ENCODE assay signal across 30 cellular contexts in genomic region chr20:62910217-62910766, GRCh38. TPM values are rescaled to one million over a fixed set of nuclear protein-coding genes. Genes with fewer than 3 reads are reported as not detected.
DNase-seq lines count a peak whose midpoint lies in the region; ATAC-seq, FAIRE-seq and TF ChIP-seq lines count a peak whose summit lies in the region.
"Had no signal": no experiment of that assay in that cellular context is flagged by ENCODE, and none has a peak within 500 bp of the region (broad histone marks: within the 10 kb centered on the region; RNA-seq: fewer than 3 reads in every experiment).

No MANE protein-coding gene starts in this region.

- H3K4me1 ChIP-seq in mesenchymal stem cell (ENCODE audit: control insufficient read depth, insufficient read depth, low read depth, low read length): peaks cover 10% of the 10 kb centered on the region

- TF ChIP-seq POLR2A in GM12891 (IDR thresholded peaks at IDR 0.05; ENCODE audit: low read depth, low read length): no peak

- no peak overlapping the region for H3K27ac ChIP-seq in mesenchymal stem cell (ENCODE audit: low read length, poor library complexity, severe bottlenecking)
- H3K27ac ChIP-seq: A549, gastrocnemius medialis, skin epidermis, transverse colon had no signal

- no peaks in the 10 kb centered on the region for H3K27me3 Mint-ChIP-seq in activated CD8-positive, alpha-beta memory T cell treated with anti-CD3 and anti-CD28 coated beads, Interleukin-2, amount 10 ng/mL, durations not matched to agents 7 days and 5 days
- no peaks in the 10 kb centered on the region for H3K27me3 Mint-ChIP-seq in WTC11 (ENCODE audit: low read depth)
- H3K27me3 Mint-ChIP-seq: dendritic cell treated with granulocyte-macrophage colony-stimulating factor and Interleukin-4, amounts not matched to agents 40 ng/mL and 50 ng/mL, for 4 days; naive thymus-derived CD8-positive, alpha-beta T cell had no signal

- WGBS in mesenchymal stem cell: 95% methylated on average over 11 of the region's 11 CpGs

- H4K8ac ChIP-seq in mesenchymal stem cell (ENCODE audit: low read length): peak overlapping the region; percentile 64

- no peak overlapping the region for H2BK5ac ChIP-seq in mesenchymal stem cell (ENCODE audit: low read depth, low read length, poor library complexity, severe bottlenecking)

- ATAC-seq in activated CD8-positive, alpha-beta memory T cell treated with anti-CD3 and anti-CD28 coated beads, Interleukin-2, amount 10 ng/mL, durations not matched to agents 7 days and 5 days: no peak
- no peak for ATAC-seq in WTC11
- no peak for ATAC-seq in HG02885 (IDR thresholded peaks at IDR 0.05; ENCODE audit: poor library complexity, unreplicated experiment)
- ATAC-seq: A549; activated naive CD4-positive, alpha-beta T cell treated with anti-CD3 and anti-CD28 coated beads, Interleukin-2, amount 50 U/mL, for 72 hours; gastrocnemius medialis; left lobe of liver; naive thymus-derived CD8-positive, alpha-beta T cell had no signal

- H3K79me1 ChIP-seq in mesenchymal stem cell (replicated peaks; ENCODE audit: low read length, poor library complexity, severe bottlenecking): peaks cover 25% of the 10 kb centered on the region

- no peak overlapping the region for H3K4me3 ChIP-seq in mesenchymal stem cell (ENCODE audit: insufficient read depth in 1 of 2, low read depth in 1 of 2, low read length in 2 of 2)
- H3K4me3 ChIP-seq: A549, gastrocnemius medialis, skin epidermis, transverse colon had no signal

- H3K36me3 Mint-ChIP-seq in activated CD8-positive, alpha-beta memory T cell treated with anti-CD3 and anti-CD28 coated beads, Interleukin-2, amount 10 ng/mL, durations not matched to agents 7 days and 5 days: peaks cover 66% of the 10 kb centered on the region
- H3K36me3 Mint-ChIP-seq in WTC11: peaks cover 78% of the 10 kb centered on the region

- no peak overlapping the region for H3K4me3 Mint-ChIP-seq in activated CD8-positive, alpha-beta memory T cell treated with anti-CD3 and anti-CD28 coated beads, Interleukin-2, amount 10 ng/mL, durations not matched to agents 7 days and 5 days
- no peak overlapping the region for H3K4me3 Mint-ChIP-seq in WTC11
- H3K4me3 Mint-ChIP-seq: dendritic cell treated with granulocyte-macrophage colony-stimulating factor and Interleukin-4, amounts not matched to agents 40 ng/mL and 50 ng/mL, for 4 days; mesothelial cell of epicardium; naive thymus-derived CD8-positive, alpha-beta T cell; T-helper 1 cell treated with Interleukin-12 subunit alpha and Interleukin-12 subunit beta and Interleukin-4 antibody, amounts not matched to agents 30 μg/mL and 1 μg/mL, for 36 hours had no signal

- H3K36me3 ChIP-seq in mesenchymal stem cell (ENCODE audit: control insufficient read depth in 1 of 2, insufficient read depth in 2 of 2, low read depth in 1 of 2, low read length in 2 of 2): peaks cover 71 to 81% of the 10 kb centered on the region in 2 experiments

- H3K9ac ChIP-seq in mesenchymal stem cell (ENCODE audit: low read length): no peak overlapping the region

- H2BK12ac ChIP-seq in mesenchymal stem cell (ENCODE audit: low read length in 2 of 2): no peak overlapping the region

- no peak for DNase-seq in activated CD8-positive, alpha-beta memory T cell treated with anti-CD3 and anti-CD28 coated beads, Interleukin-2, amount 10 ng/mL, durations not matched to agents 7 days and 5 days
- DNase-seq in activated CD8-positive, alpha-beta memory T cell treated with anti-CD3 and anti-CD28 coated beads, Interleukin-2, amount 50 U/mL, for 48 hours: no peak
- DNase-seq in GM12891 (ENCODE audit: insufficient read length, low spot score) (no peak), WTC11 (ENCODE audit: low spot score) (no peak), mesenchymal stem cell (no peak), mucosa of gallbladder (ENCODE audit: low spot score) (no peak), cerebellar cortex (ENCODE audit: low spot score) (no peak)
- DNase-seq: activated CD4-positive, alpha-beta T cell treated with anti-CD3 and anti-CD28 coated beads for 1 hour; AML-193; caudate nucleus; gastrocnemius medialis; hypothalamus; naive thymus-derived CD8-positive, alpha-beta T cell; NCI-H1105; NCI-H2029 treated with DMSO at 0.1 percent for 48 hours; NCI-H226; NCI-H69; RPMI8226; transverse colon had no signal

- H3K18ac ChIP-seq in mesenchymal stem cell (ENCODE audit: low read depth in 1 of 2, low read length in 2 of 2): no peak overlapping the region

- no peak overlapping the region for H3K4me2 ChIP-seq in mesenchymal stem cell (ENCODE audit: low read length, poor library complexity, severe bottlenecking)
- H3K4me2 ChIP-seq: A549 had no signal

- H3K27me3 ChIP-seq in mesenchymal stem cell (ENCODE audit: control insufficient read depth in 1 of 2, insufficient read depth in 1 of 2, low read length in 2 of 2): no peaks in the 10 kb centered on the region
- H3K27me3 ChIP-seq: gastrocnemius medialis, transverse colon had no signal

- no peak overlapping the region for H3K14ac ChIP-seq in mesenchymal stem cell (ENCODE audit: low read length in 2 of 2)

- peak overlapping the region; percentile 34 for H3K27ac Mint-ChIP-seq in activated CD8-positive, alpha-beta memory T cell treated with anti-CD3 and anti-CD28 coated beads, Interleukin-2, amount 10 ng/mL, durations not matched to agents 7 days and 5 days
- H3K27ac Mint-ChIP-seq in WTC11: peak overlapping the region; percentile 79
- H3K27ac Mint-ChIP-seq: dendritic cell treated with granulocyte-macrophage colony-stimulating factor and Interleukin-4, amounts not matched to agents 40 ng/mL and 50 ng/mL, for 4 days; mesothelial cell of epicardium; T-helper 1 cell treated with Interleukin-12 subunit alpha and Interleukin-12 subunit beta and Interleukin-4 antibody, amounts not matched to agents 30 μg/mL and 1 μg/mL, for 36 hours had no signal

- no peak overlapping the region for H4K91ac ChIP-seq in mesenchymal stem cell (ENCODE audit: low read length)

- no peak overlapping the region for H2BK15ac ChIP-seq in mesenchymal stem cell (ENCODE audit: low read depth, poor library complexity, severe bottlenecking)

- H3K4me1 Mint-ChIP-seq in activated CD8-positive, alpha-beta memory T cell treated with anti-CD3 and anti-CD28 coated beads, Interleukin-2, amount 10 ng/mL, durations not matched to agents 7 days and 5 days: peaks cover 42% of the 10 kb centered on the region
- peaks cover 16% of the 10 kb centered on the region for H3K4me1 Mint-ChIP-seq in WTC11

- TF ChIP-seq CTCF in WTC11 (IDR thresholded peaks at IDR 0.05): no peak

- CTCF ChIA-PET in activated CD8-positive, alpha-beta memory T cell treated with anti-CD3 and anti-CD28 coated beads, Interleukin-2, amount 10 ng/mL, durations not matched to agents 7 days and 5 days (lab: Charles Lee): interaction anchor here (13.9 kb wide), 1 partner anchor 10 kb away, joined by 268 read pairs; the partner anchor contains the start of gene DIDO1
- CTCF ChIA-PET in WTC11 (lab: Charles Lee): interaction anchor here (2.1 kb wide), 1 partner anchor 9 kb away, joined by 5 read pairs; no protein-coding TSS in a partner anchor

- H3K23ac ChIP-seq in mesenchymal stem cell (ENCODE audit: low read length in 2 of 2): no peak overlapping the region

- H2AK5ac ChIP-seq in mesenchymal stem cell (ENCODE audit: low read length, severe bottlenecking): no peak overlapping the region

- no peak for FAIRE-seq in GM12891 (lab: Jason Lieb, UNC)
- FAIRE-seq: A549 had no signal

- POLR2A ChIA-PET in WTC11 (lab: Charles Lee): interaction anchor here (0.6 kb wide), 1 partner anchor 468 kb away, joined by 3 read pairs; no protein-coding TSS in a partner anchor

- no peaks in the 10 kb centered on the region for H3K9me3 ChIP-seq in mesenchymal stem cell (ENCODE audit: control insufficient read depth, low read length)
- H3K9me3 ChIP-seq: A549, gastrocnemius medialis, transverse colon had no signal

- H3K4ac ChIP-seq in mesenchymal stem cell (ENCODE audit: low read depth in 1 of 2, low read length in 2 of 2): no peak overlapping the region

- H2AFZ ChIP-seq in mesenchymal stem cell (ENCODE audit: low read depth, low read length): no peak overlapping the region

- no peaks in the 10 kb centered on the region for H3K9me3 Mint-ChIP-seq in activated CD8-positive, alpha-beta memory T cell treated with anti-CD3 and anti-CD28 coated beads, Interleukin-2, amount 10 ng/mL, durations not matched to agents 7 days and 5 days (ENCODE audit: low read depth)
- no peaks in the 10 kb centered on the region for H3K9me3 Mint-ChIP-seq in WTC11
- H3K9me3 Mint-ChIP-seq: activated naive CD4-positive, alpha-beta T cell treated with anti-CD3 and anti-CD28 coated beads, Interleukin-2, amount 50 U/mL, for 72 hours; CD8-positive, alpha-beta memory T cell; dendritic cell treated with granulocyte-macrophage colony-stimulating factor and Interleukin-4, amounts not matched to agents 40 ng/mL and 50 ng/mL, for 4 days; mesothelial cell of epicardium; naive thymus-derived CD8-positive, alpha-beta T cell; T-helper 1 cell treated with Interleukin-12 subunit alpha and Interleukin-12 subunit beta and Interleukin-4 antibody, amounts not matched to agents 30 μg/mL and 1 μg/mL, for 36 hours had no signal

- no peak overlapping the region for H2BK120ac ChIP-seq in mesenchymal stem cell (ENCODE audit: low read depth, low read length)

RNA-seq across cellular contexts. Expression of gene DIDO1, which starts 16.0 kb away (rescaled TPM):
- total RNA-seq in activated CD8-positive, alpha-beta memory T cell treated with anti-CD3 and anti-CD28 coated beads, Interleukin-2, amount 10 ng/mL, durations not matched to agents 7 days and 5 days: 10 to 100 TPM; 64.6 to 87.0 TPM
- polyA plus RNA-seq in GM12891 (2012; ENCODE audit: low read depth, missing spikeins): 29.5 TPM
- total RNA-seq in WTC11 (2021) (69.3 to 87.3 TPM (median 71.6 TPM) in 3 replicates), mucosa of gallbladder (61.1 TPM)
- 19.5 TPM for polyA plus RNA-seq in mesenchymal stem cell (2013, experiment 1 of 2)
- polyA plus RNA-seq in mesenchymal stem cell (2013, experiment 2 of 2): 18.9 TPM

RNA-seq across cellular contexts. Expression of gene GID8, which starts 27.7 kb away (rescaled TPM):
- 10 to 100 TPM; 29.8 to 36.8 TPM for total RNA-seq in activated CD8-positive, alpha-beta memory T cell treated with anti-CD3 and anti-CD28 coated beads, Interleukin-2, amount 10 ng/mL, durations not matched to agents 7 days and 5 days
- polyA plus RNA-seq in GM12891 (2012; ENCODE audit: low read depth, missing spikeins): 23.0 TPM
- total RNA-seq in WTC11 (2021) (56.2 to 70.2 TPM (median 56.6 TPM) in 3 replicates), mucosa of gallbladder (32.9 TPM)
- 18.0 TPM for polyA plus RNA-seq in mesenchymal stem cell (2013, experiment 1 of 2)
- 18.3 TPM for polyA plus RNA-seq in mesenchymal stem cell (2013, experiment 2 of 2)

RNA-seq across cellular contexts. Expression of gene SLC17A9, which starts 42.2 kb away (rescaled TPM):
- total RNA-seq in activated CD8-positive, alpha-beta memory T cell treated with anti-CD3 and anti-CD28 coated beads, Interleukin-2, amount 10 ng/mL, durations not matched to agents 7 days and 5 days: 10 to 100 TPM; 26.1 to 34.1 TPM
- polyA plus RNA-seq in GM12891 (2012; ENCODE audit: low read depth, missing spikeins): 33.7 TPM
- total RNA-seq in WTC11 (2021): 26.2 to 41.7 TPM (median 30.8 TPM) in 3 replicates
- polyA plus RNA-seq in mesenchymal stem cell (2013, experiment 1 of 2): 14.8 TPM
- 13.7 TPM for polyA plus RNA-seq in mesenchymal stem cell (2013, experiment 2 of 2)
- total RNA-seq in mucosa of gallbladder: 19.8 TPM
- total RNA-seq: H4, osteocyte had no signal

RNA-seq across cellular contexts. Expression of gene TCFL5, which starts 48.7 kb away (rescaled TPM):
- 1 to 10 TPM; 6.6 to 6.7 TPM for total RNA-seq in activated CD8-positive, alpha-beta memory T cell treated with anti-CD3 and anti-CD28 coated beads, Interleukin-2, amount 10 ng/mL, durations not matched to agents 7 days and 5 days
- 9.5 TPM for polyA plus RNA-seq in GM12891 (2012; ENCODE audit: low read depth, missing spikeins)
- total RNA-seq in WTC11 (2021): 19.7 to 20.4 TPM (median 20.3 TPM) in 3 replicates
- polyA plus RNA-seq in mesenchymal stem cell (2013, experiment 1 of 2): 6.1 TPM
- polyA plus RNA-seq in mesenchymal stem cell (2013, experiment 2 of 2): 6.9 TPM
- total RNA-seq in mucosa of gallbladder: 8.2 TPM
